Comparison of ENCODE assay signal across 8 cellular contexts in the genomic region with DNA sequence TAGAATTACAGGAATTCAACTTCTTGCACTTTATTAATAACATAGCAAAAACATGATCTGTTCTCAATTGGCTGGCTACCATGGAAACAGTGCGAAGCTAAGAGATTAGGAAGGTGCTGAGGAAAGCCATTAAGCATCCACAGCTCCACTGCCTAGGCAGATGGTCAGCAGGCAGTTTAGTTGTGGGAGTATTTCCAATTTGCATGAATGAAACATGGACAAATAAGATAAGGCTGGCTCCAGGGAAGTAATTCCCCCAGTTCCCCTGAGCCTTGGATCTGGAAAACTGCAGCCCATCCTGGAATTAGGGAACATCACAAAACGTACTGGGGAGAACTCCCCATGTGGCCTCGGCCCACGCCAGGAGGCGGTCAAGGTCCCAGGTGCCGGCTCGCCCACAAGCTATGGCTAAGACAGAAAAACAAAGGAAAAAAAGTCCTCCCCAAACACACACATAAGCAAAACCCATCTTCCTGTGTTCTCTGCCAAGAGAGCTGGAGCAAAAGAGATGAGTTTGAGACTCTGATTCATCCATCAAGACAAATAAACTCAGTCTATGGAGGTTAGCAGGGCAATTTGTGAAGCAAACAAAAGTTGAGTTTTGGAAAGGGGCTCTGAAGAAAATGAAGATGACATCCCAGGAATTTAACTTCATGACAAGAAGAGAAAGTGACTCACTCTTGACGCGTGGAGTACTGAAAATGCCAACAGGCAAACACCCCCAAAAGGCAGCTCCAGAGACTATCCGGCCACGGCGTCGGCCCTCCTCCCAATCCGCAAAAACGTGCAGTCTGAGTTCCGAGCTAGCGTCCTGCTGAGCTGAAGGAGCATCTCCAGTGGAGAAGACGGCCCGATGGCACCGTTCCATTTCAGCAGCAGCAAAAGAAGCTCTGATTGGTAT. TPM values are rescaled to one million over a fixed set of nuclear protein-coding genes. Genes with fewer than 3 reads are reported as not detected.
A peak's percentile ranks its signal among the peaks of the same experiment; 100 is the strongest.
DNase-seq lines count a peak whose midpoint lies in the region; ATAC-seq lines count a peak whose summit lies in the region.

No MANE protein-coding gene starts in this region.

- ATAC-seq in left cardiac atrium (peak; percentile 67 to 80), GM21576 (IDR thresholded peaks at IDR 0.05; ENCODE audit: unreplicated experiment) (no peak)

- no peaks in the 10 kb centered on the region for H3K36me3 ChIP-seq in adipocyte (ENCODE audit: control insufficient read depth, insufficient read depth, low read length, severe bottlenecking)

- intact Hi-C loops in left cardiac atrium (cut with DNase I) = no loop called here

- no peaks in the 10 kb centered on the region for H3K9me3 ChIP-seq in adipocyte (ENCODE audit: control insufficient read depth, low read length)

- peak overlapping the region; percentile 40 for H3K9ac ChIP-seq in adipocyte (ENCODE audit: low read length)

- H3K27me3 ChIP-seq in adipocyte (replicated peaks; ENCODE audit: control insufficient read depth, insufficient read depth, low read length) = no peaks in the 10 kb centered on the region

- H3K4me3 ChIP-seq in adipocyte (ENCODE audit: low read length) = peak overlapping the region; percentile 26
- no peak overlapping the region for H3K4me3 ChIP-seq in skeletal muscle cell (ENCODE audit: low read depth, low read length)

- H3K4me1 ChIP-seq in adipocyte (ENCODE audit: control insufficient read depth, insufficient read depth, low read length) = peaks cover 38% of the 10 kb centered on the region

- DNase-seq in DMS 273 treated with DMSO at 0.1 percent for 48 hours (lab: John Stamatoyannopoulos, UW) (peak; percentile 2), adipocyte (ENCODE audit: low read depth) (peak; percentile 89), left cardiac atrium (peak; percentile 70), skeletal muscle cell (ENCODE audit: low read depth) (peak; percentile 95), HuH-7 (ENCODE audit: low spot score) (no peak), NCI-H146 (lab: John Stamatoyannopoulos, UW) (no peak), Kasumi-1 (lab: John Stamatoyannopoulos, UW) (no peak)

RNA-seq across cellular contexts. Expression of a gene that starts 45.1 kb away (rescaled TPM):
- total RNA-seq in left cardiac atrium = 100 to 1,000 TPM; 580 to 792 TPM

Comparison
In these comparisons a context has a peak if more than half of its experiments do, and no peak if none do; other contexts are left out.
1. DNase-seq: peak in DMS 273 treated with DMSO at 0.1 percent for 48 hours (single experiment), adipocyte (single experiment), left cardiac atrium (single experiment) and skeletal muscle cell (single experiment); none in HuH-7 (single experiment), NCI-H146 (single experiment) and Kasumi-1 (0 of 2).